ENCODE assay signal across 26 cellular contexts in the genomic region with DNA sequence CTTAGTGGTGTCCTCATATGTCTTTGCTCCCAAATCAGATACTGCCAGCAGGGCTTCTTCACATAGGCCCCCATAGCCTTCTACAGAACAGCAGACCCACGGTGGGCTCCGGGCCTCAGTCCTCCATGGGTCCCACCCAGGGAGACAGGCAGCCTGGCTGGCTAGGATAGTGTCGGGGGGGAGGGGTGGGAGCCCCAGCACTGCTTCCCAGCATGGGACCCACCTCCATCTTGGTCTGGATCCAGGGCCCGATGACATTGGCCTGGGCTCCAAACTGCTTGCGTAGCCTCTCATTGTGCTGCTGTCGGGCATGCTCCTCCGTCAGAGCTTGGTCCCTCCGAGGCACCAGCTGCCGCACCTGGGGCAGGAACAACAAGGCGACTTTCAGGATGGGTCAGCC.
"Had no signal": no experiment of that assay in that cellular context is flagged by ENCODE, and none has a peak within 500 bp of the region (broad histone marks: within the 10 kb centered on the region; RNA-seq: fewer than 3 reads in every experiment).

No MANE protein-coding gene starts in this region.

- H3K9me3 Mint-ChIP-seq: activated naive CD8-positive, alpha-beta T cell treated with anti-CD3 and anti-CD28 coated beads for 36 hours; dendritic cell treated with granulocyte-macrophage colony-stimulating factor and Interleukin-4, amounts not matched to agents 40 ng/mL and 50 ng/mL, for 4 days; nephron; T-helper 1 cell treated with Interleukin-12 subunit alpha and Interleukin-12 subunit beta and Interleukin-4 antibody, amounts not matched to agents 30 μg/mL and 1 μg/mL, for 36 hours had no signal

- H3K27ac ChIP-seq: adrenal gland, hepatocyte, pancreas, prostate gland, spleen, testis, vagina, VCaP had no signal

- H3K4me1 Mint-ChIP-seq: activated naive CD8-positive, alpha-beta T cell treated with anti-CD3 and anti-CD28 coated beads for 36 hours; nephron had no signal

- H3K27me3 ChIP-seq: adrenal gland, hepatocyte, pancreas, spleen, testis, transverse colon, vagina had no signal

- H3K27ac Mint-ChIP-seq: activated naive CD8-positive, alpha-beta T cell treated with anti-CD3 and anti-CD28 coated beads for 36 hours; nephron; T-helper 1 cell treated with Interleukin-12 subunit alpha and Interleukin-12 subunit beta and Interleukin-4 antibody, amounts not matched to agents 30 μg/mL and 1 μg/mL, for 36 hours had no signal

- H3K4me3 ChIP-seq: adrenal gland, hepatocyte, mucosa of descending colon, pancreas, prostate gland, spleen, testis, transverse colon, vagina had no signal

- H3K4me3 Mint-ChIP-seq: activated naive CD8-positive, alpha-beta T cell treated with anti-CD3 and anti-CD28 coated beads for 36 hours; dendritic cell treated with granulocyte-macrophage colony-stimulating factor and Interleukin-4, amounts not matched to agents 40 ng/mL and 50 ng/mL, for 4 days; nephron; T-helper 1 cell treated with Interleukin-12 subunit alpha and Interleukin-12 subunit beta and Interleukin-4 antibody, amounts not matched to agents 30 μg/mL and 1 μg/mL, for 36 hours had no signal

- H3K27me3 Mint-ChIP-seq: activated naive CD8-positive, alpha-beta T cell treated with anti-CD3 and anti-CD28 coated beads for 36 hours; dendritic cell treated with granulocyte-macrophage colony-stimulating factor and Interleukin-4, amounts not matched to agents 40 ng/mL and 50 ng/mL, for 4 days had no signal

- H3K4me1 ChIP-seq: adrenal gland, pancreas, prostate gland, spleen, testis, vagina had no signal

- H3K9me3 ChIP-seq: adrenal gland, mucosa of descending colon, pancreas, prostate gland, spleen, testis, transverse colon, vagina had no signal

- DNase-seq: activated CD4-positive, alpha-beta T cell treated with anti-CD3 and anti-CD28 coated beads for 4 hours; activated CD4-positive, alpha-beta T cell treated with anti-CD3 and anti-CD28 coated beads, Interleukin-2, amount 50 U/mL, for 48 hours; activated CD8-positive, alpha-beta memory T cell treated with anti-CD3 and anti-CD28 coated beads for 24 hours; activated effector memory CD4-positive, alpha-beta T cell treated with Interleukin-2 at 50 U/mL for 16 hours; activated naive CD4-positive, alpha-beta T cell treated with Interleukin-2 at 50 U/mL for 16 hours; activated naive CD8-positive, alpha-beta T cell treated with anti-CD3 and anti-CD28 coated beads for 36 hours; central memory CD4-positive, alpha-beta T cell; mesenchymal stem cell; mucosa of descending colon; spleen; stimulated activated CD4-positive, alpha-beta T cell treated with anti-CD3 and anti-CD28 coated beads, Interleukin-2, amount 100 ng/mL, for 48 hours; stimulated activated naive CD4-positive, alpha-beta T cell treated with Interleukin-2 at 50 U/mL for 16 hours; SW 1271; T-helper 9 cell; testis; transverse colon had no signal

- ATAC-seq: left colon, mucosa of descending colon, pancreas had no signal
